26 cellular contexts compared by ENCODE assay signal in the genomic region with DNA sequence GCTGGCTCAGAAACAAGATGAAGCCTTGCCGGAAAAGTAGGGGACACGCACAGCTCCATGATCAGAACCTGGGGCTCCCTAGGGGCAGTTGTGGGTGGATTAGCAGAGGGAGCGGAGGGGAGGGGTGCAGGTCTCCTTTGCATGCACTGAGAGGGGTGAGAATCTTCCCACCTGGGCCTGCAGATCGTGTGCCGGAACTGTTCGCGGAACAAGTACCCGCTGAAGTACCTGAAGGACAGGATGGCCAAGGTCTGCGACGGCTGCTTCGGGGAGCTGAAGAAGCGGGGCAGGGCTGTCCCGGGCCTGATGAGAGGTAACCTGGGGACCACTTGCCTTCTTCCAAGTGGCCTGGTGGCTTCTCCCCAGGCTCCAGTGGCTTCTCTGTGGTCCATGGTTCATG.
"Had no signal": no experiment of that assay in that cellular context is flagged by ENCODE, and none has a peak within 500 bp of the region (broad histone marks: within the 10 kb centered on the region; RNA-seq: fewer than 3 reads in every experiment).

No MANE protein-coding gene starts in this region.

- H3K4me1 ChIP-seq: body of pancreas had no signal

- DNase-seq: activated CD4-positive, alpha-beta memory T cell treated with anti-CD3 and anti-CD28 coated beads, Interleukin-2, amount 10 ng/mL, durations not matched to agents 7 days and 5 days; activated CD4-positive, alpha-beta T cell treated with anti-CD3 and anti-CD28 coated beads for 1 hour; activated CD4-positive, alpha-beta T cell treated with anti-CD3 and anti-CD28 coated beads for 4 hours; activated CD4-positive, alpha-beta T cell treated with anti-CD3 and anti-CD28 coated beads, Interleukin-2, amount 10 ng/mL, durations not matched to agents 7 days and 5 days; activated CD4-positive, alpha-beta T cell treated with anti-CD3 and anti-CD28 coated beads, Interleukin-2, amount 50 U/mL, for 4 hours; activated CD8-positive, alpha-beta memory T cell treated with anti-CD3 and anti-CD28 coated beads, Interleukin-2, amount 50 U/mL, for 48 hours; activated naive CD4-positive, alpha-beta T cell treated with anti-CD3 and anti-CD28 coated beads for 36 hours; activated naive CD8-positive, alpha-beta T cell treated with anti-CD3 and anti-CD28 coated beads for 36 hours; activated naive CD8-positive, alpha-beta T cell treated with anti-CD3 and anti-CD28 coated beads, Interleukin-2, amount 50 U/mL, for 24 hours; activated T-cell treated with anti-CD3 and anti-CD28 coated beads for 4 hours; activated T-cell treated with anti-CD3 and anti-CD28 coated beads, Interleukin-2, amount 50 U/mL, for 24 hours; activated T-cell treated with anti-CD3 and anti-CD28 coated beads, Interleukin-2, amount 50 U/mL, for 72 hours; amygdala; aorta; body of pancreas; caudate nucleus; cortex of kidney; dermis blood vessel endothelial cell; effector CD4-positive, alpha-beta T cell; effector memory CD8-positive, alpha-beta T cell; esophagus squamous epithelium; foreskin melanocyte; T-helper 2 cell had no signal

- H3K4me3 ChIP-seq: adrenal gland, body of pancreas, esophagus squamous epithelium, gastroesophageal sphincter had no signal

- H3K36me3 ChIP-seq: adrenal gland had no signal

- H3K27me3 ChIP-seq: adrenal gland, body of pancreas, esophagus squamous epithelium had no signal

- H3K27ac ChIP-seq: adrenal gland, body of pancreas, epithelial cell of prostate, esophagus squamous epithelium, gastroesophageal sphincter had no signal

- ATAC-seq: activated naive CD8-positive, alpha-beta T cell treated with anti-CD3 and anti-CD28 coated beads, Interleukin-2, amount 50 U/mL, for 24 hours; activated T-cell treated with anti-CD3 and anti-CD28 coated beads, Interleukin-2, amount 50 U/mL, for 72 hours; body of pancreas; effector memory CD8-positive, alpha-beta T cell; gastroesophageal sphincter had no signal

- H3K9me3 ChIP-seq: adrenal gland, body of pancreas, esophagus squamous epithelium, gastroesophageal sphincter had no signal
